In the genomic region with DNA sequence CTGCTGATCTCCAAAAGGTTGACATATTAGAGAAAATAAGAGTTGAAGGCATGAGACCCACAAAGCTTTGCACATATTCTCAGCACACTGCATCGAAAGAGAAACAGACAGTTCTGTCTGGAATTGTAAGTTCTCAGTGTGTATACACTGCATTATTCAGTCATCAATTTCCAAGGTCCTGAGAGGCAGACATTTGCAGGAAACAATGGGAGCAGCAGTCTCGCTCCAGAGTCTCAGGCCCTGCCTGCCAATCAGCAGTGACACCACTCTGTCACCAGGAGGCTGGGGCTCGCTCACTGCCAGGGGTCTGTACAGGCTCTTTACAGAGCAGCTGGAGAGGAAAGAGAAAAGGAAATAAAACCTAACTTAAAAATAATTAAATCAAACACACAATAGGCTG, we compare ENCODE assay signal across 11 cellular contexts. TPM values are rescaled to one million over a fixed set of nuclear protein-coding genes. Genes with fewer than 3 reads are reported as not detected.
DNase-seq lines count a peak whose midpoint lies in the region; ATAC-seq, FAIRE-seq and TF ChIP-seq lines count a peak whose summit lies in the region.
"Had no signal": no experiment of that assay in that cellular context is flagged by ENCODE, and none has a peak within 500 bp of the region (broad histone marks: within the 10 kb centered on the region; RNA-seq: fewer than 3 reads in every experiment).

No MANE protein-coding gene starts in this region.

- no peak for TF ChIP-seq RAD21 in HepG2 (CRISPR knock-in tag; IDR thresholded peaks at IDR 0.05)

- POLR2A ChIA-PET in HepG2 (lab: Yijun Ruan, JAX): no interaction called here
- POLR2A ChIA-PET in activated CD8-positive, alpha-beta T cell treated with anti-CD3 and anti-CD28 coated beads for 36 hours (lab: Charles Lee): no interaction called here

- 44 to 63% (median 55%) methylated on average over 3 of the region's 3 CpGs for WGBS in heart left ventricle, 4 donors
- 30% methylated on average over 3 of the region's 3 CpGs for WGBS in HepG2 (ENCODE audit: low lambda C conversion rate)

- no peak overlapping the region for H3K4me3 Mint-ChIP-seq in activated CD8-positive, alpha-beta T cell treated with anti-CD3 and anti-CD28 coated beads for 36 hours
- H3K4me3 Mint-ChIP-seq: stimulated activated memory B cell treated with anti-CD40 and anti-IgM and Interleukin-4, amounts not matched to agents 10 μg/mL and 1 μg/mL and 100 μg/mL, for 72 hours had no signal

- no peak overlapping the region for H3K4me2 ChIP-seq in HepG2 (ENCODE audit: low read depth, low read length)

- no peak overlapping the region for H2AFZ ChIP-seq in HepG2 (ENCODE audit: low read length)

- no peak for TF ChIP-seq POLR2A in heart left ventricle (IDR thresholded peaks at IDR 0.05)
- no peak for TF ChIP-seq POLR2A in HepG2 (IDR thresholded peaks at IDR 0.05; ENCODE audit: insufficient read depth in 1 of 2, low read depth in 2 of 2, low read length in 2 of 2)

- TF ChIP-seq EP300 in HepG2 (IDR thresholded peaks at IDR 0.05; ENCODE audit: low read depth in 2 of 2, low read length in 2 of 2) (no peak), HepG2 (CRISPR knock-in tag; IDR thresholded peaks at IDR 0.05; ENCODE audit: borderline replicate concordance) (no peak)

- H3K9ac ChIP-seq in HepG2 (ENCODE audit: insufficient read depth, low read depth, low read length): no peak overlapping the region

- peaks cover 19% of the 10 kb centered on the region for H3K4me1 Mint-ChIP-seq in activated CD8-positive, alpha-beta T cell treated with anti-CD3 and anti-CD28 coated beads for 36 hours (ENCODE audit: low read depth)

- in situ Hi-C loops in HepG2 (cut with HindIII; ENCODE audit: extremely low pct_ligation_motif_present, low pct_unique_long_range_greater_than_20kb): no loop called here

- peak in 3 of 4 donors; percentile 30 to 38 (median 36) for ATAC-seq in heart left ventricle
- no peak for ATAC-seq in left cardiac atrium
- ATAC-seq in SK-N-SH treated with all-trans-retinoic acid at 6 μM for 48 hours: peak; percentile 68; the same call in 1 of the 3 replicates
- ATAC-seq in HepG2: peak; percentile 75
- ATAC-seq in activated CD8-positive, alpha-beta T cell treated with anti-CD3 and anti-CD28 coated beads for 36 hours: no peak
- ATAC-seq in HG02763 (IDR thresholded peaks at IDR 0.05; ENCODE audit: unreplicated experiment): no peak
- ATAC-seq: stimulated activated memory B cell treated with anti-CD40 and anti-IgM and Interleukin-4, amounts not matched to agents 10 μg/mL and 1 μg/mL and 100 μg/mL, for 72 hours had no signal

- no peaks in the 10 kb centered on the region for H3K27me3 ChIP-seq in heart left ventricle
- H3K27me3 ChIP-seq in HepG2 (ENCODE audit: control insufficient read depth in 1 of 2, insufficient read depth in 2 of 2, low read length in 2 of 2): no peaks in the 10 kb centered on the region

- no peaks in the 10 kb centered on the region for H3K36me3 ChIP-seq in heart left ventricle
- no peaks in the 10 kb centered on the region for H3K36me3 ChIP-seq in HepG2 (replicated peaks in 1 of 2; ENCODE audit: control insufficient read depth in 1 of 2, insufficient read depth in 2 of 2, low read length in 2 of 2)

- DNase-seq in heart left ventricle: no peak
- no peak for DNase-seq in left cardiac atrium
- DNase-seq in HepG2 (ENCODE audit: low spot score): no peak
- no peak for DNase-seq in activated CD8-positive, alpha-beta T cell treated with anti-CD3 and anti-CD28 coated beads for 36 hours
- DNase-seq in HCEC 1CT: no peak
- DNase-seq in activated CD4-positive, CD25-positive, alpha-beta regulatory T cell treated with anti-CD3 and anti-CD28 coated beads, Interleukin-2, amount 50 U/mL, for 72 hours: no peak
- DNase-seq: activated CD4-positive, alpha-beta T cell treated with anti-CD3 and anti-CD28 coated beads, Interleukin-2, amount 50 U/mL, for 4 hours; stimulated activated CD4-positive, alpha-beta T cell treated with anti-CD3 and anti-CD28 coated beads, Interleukin-12 subunit alpha, Interleukin-12 subunit beta, amount 100 ng/mL, for 4 hours had no signal

- no TSS peak for BruUV-seq in HepG2 (replicated peaks; lab: Mats Ljungman, UMichigan)

- no peaks in the 10 kb centered on the region for H4K20me1 ChIP-seq in HepG2 (ENCODE audit: insufficient read depth, low read length)

- H3K27ac ChIP-seq in heart left ventricle (no peak overlapping the region), HepG2 (ENCODE audit: extremely low read length, insufficient read depth, low read length) (no peak overlapping the region)

- CTCF ChIA-PET in HepG2 (lab: Yijun Ruan, JAX; ENCODE audit: low intra/inter-chr PET ratio, low total read pairs): no interaction called here
- CTCF ChIA-PET in activated CD8-positive, alpha-beta T cell treated with anti-CD3 and anti-CD28 coated beads for 36 hours (lab: Charles Lee): interaction anchor here (1.0 to 1.2 kb wide), 2 partner anchors 48 to 152 kb away, joined by 3 read pairs; no protein-coding TSS in a partner anchor

- no peak overlapping the region for H3K27ac Mint-ChIP-seq in activated CD8-positive, alpha-beta T cell treated with anti-CD3 and anti-CD28 coated beads for 36 hours
- H3K27ac Mint-ChIP-seq: stimulated activated memory B cell treated with anti-CD40 and anti-IgM and Interleukin-4, amounts not matched to agents 10 μg/mL and 1 μg/mL and 100 μg/mL, for 72 hours had no signal

- FAIRE-seq in HepG2 (lab: Jason Lieb, UNC): no peak

- H3K9me3 Mint-ChIP-seq in activated CD8-positive, alpha-beta T cell treated with anti-CD3 and anti-CD28 coated beads for 36 hours: no peaks in the 10 kb centered on the region
- H3K9me3 Mint-ChIP-seq: stimulated activated memory B cell treated with anti-CD40 and anti-IgM and Interleukin-4, amounts not matched to agents 10 μg/mL and 1 μg/mL and 100 μg/mL, for 72 hours had no signal

- H3K79me2 ChIP-seq in HepG2 (ENCODE audit: insufficient read depth, low read length): no peaks in the 10 kb centered on the region

- H3K36me3 Mint-ChIP-seq in activated CD8-positive, alpha-beta T cell treated with anti-CD3 and anti-CD28 coated beads for 36 hours (ENCODE audit: low read depth): peaks cover 4% of the 10 kb centered on the region

- intact Hi-C loops in heart left ventricle (cut with DNase I) (loop anchor here in 1 of 10 donors (5.0 kb wide), 1 partner anchor 33 kb away; no protein-coding TSS in a partner anchor), left cardiac atrium (cut with DNase I) (no loop called here), HepG2 (cut with micrococcal nuclease; ENCODE audit: unreplicated experiment) (no loop called here)
- intact Hi-C loops in activated CD8-positive, alpha-beta T cell treated with anti-CD3 and anti-CD28 coated beads for 36 hours (cut with micrococcal nuclease): no loop called here

- H3K4me3 ChIP-seq in heart left ventricle (no peak overlapping the region), HepG2 (replicated peaks in 1 of 3; ENCODE audit: insufficient read depth in 1 of 3, low read depth in 2 of 3, low read length in 3 of 3) (no peak overlapping the region)

- peaks cover 0 to 37% (median 10%) of the 10 kb centered on the region in 12 donors for H3K4me1 ChIP-seq in heart left ventricle
- H3K4me1 ChIP-seq in HepG2 (ENCODE audit: insufficient read depth, low read length): no peaks in the 10 kb centered on the region

- no peaks in the 10 kb centered on the region for H3K9me3 ChIP-seq in heart left ventricle
- H3K9me3 ChIP-seq in HepG2 (ENCODE audit: low read length): no peaks in the 10 kb centered on the region

- no peaks in the 10 kb centered on the region for H3K27me3 Mint-ChIP-seq in activated CD8-positive, alpha-beta T cell treated with anti-CD3 and anti-CD28 coated beads for 36 hours
- H3K27me3 Mint-ChIP-seq: stimulated activated memory B cell treated with anti-CD40 and anti-IgM and Interleukin-4, amounts not matched to agents 10 μg/mL and 1 μg/mL and 100 μg/mL, for 72 hours had no signal

- TF ChIP-seq CTCF in heart left ventricle (IDR thresholded peaks at IDR 0.05): peak in 4 of 12 donors; percentile 7 to 23 (median 20)
- no peak for TF ChIP-seq CTCF in HepG2 (CRISPR knock-in tag; IDR thresholded peaks at IDR 0.05)
- no peak for TF ChIP-seq CTCF in activated CD8-positive, alpha-beta T cell treated with anti-CD3 and anti-CD28 coated beads for 36 hours (IDR thresholded peaks at IDR 0.05)

RNA-seq across cellular contexts. Expression of a gene that starts 36.3 kb away (rescaled TPM):
- total RNA-seq in heart left ventricle (10 to 100 TPM; 18.3 to 46.2 (median 29.3) TPM), left cardiac atrium (10 to 100 TPM; 20.0 to 21.3 TPM), HepG2 (2016; rRNA removed; fragmentation: Illumina TruSeq; extraction: Trizol) (not detected in 2 replicates)
- polyA plus RNA-seq in heart left ventricle (10 to 100 TPM; 10.3 to 20.4 TPM), HepG2 (2011; rRNA removed) (not detected in 2 replicates)
- not detected in 2 replicates for total RNA-seq in HepG2 (2016; cell fraction: cytosol; rRNA removed; fragmentation: Illumina TruSeq; extraction: Trizol; ENCODE audit: low read depth)
- total RNA-seq in HepG2 (2016; cell fraction: insoluble cytoplasmic fraction; rRNA removed; fragmentation: Illumina TruSeq; extraction: Trizol): not detected in 2 replicates
- total RNA-seq in HepG2 (2016; cell fraction: membrane; rRNA removed; fragmentation: Illumina TruSeq; extraction: Trizol): not detected in 2 replicates
- not detected in 2 replicates for total RNA-seq in HepG2 (2016; cell fraction: nucleus; rRNA removed; fragmentation: Illumina TruSeq; extraction: Trizol)
- polyA plus RNA-seq in HepG2 (2011; cell fraction: cytosol; rRNA removed): not detected in 2 replicates
- not detected in 2 replicates for polyA plus RNA-seq in HepG2 (2011; cell fraction: nucleus; rRNA removed)
- polyA plus RNA-seq in HepG2 (2012): not detected in 2 replicates
- polyA plus RNA-seq in HepG2 (2016; cell fraction: cytosol; fragmentation: Illumina TruSeq; extraction: Trizol; ENCODE audit: low read depth): not detected in 2 replicates
- polyA plus RNA-seq in HepG2 (2016; cell fraction: insoluble cytoplasmic fraction; fragmentation: Illumina TruSeq; extraction: Trizol; ENCODE audit: low read depth): not detected in 2 replicates
- polyA plus RNA-seq in HepG2 (2016; cell fraction: membrane; fragmentation: Illumina TruSeq; extraction: Trizol; ENCODE audit: low read depth): not detected in 2 replicates
- not detected in 2 replicates for polyA plus RNA-seq in HepG2 (2016; cell fraction: nucleus; fragmentation: Illumina TruSeq; extraction: Trizol; ENCODE audit: insufficient read depth, low read depth)
- polyA minus RNA-seq in HepG2 (2011; rRNA and poly(A)+ RNA removed; ENCODE audit: low replicate concordance): 3.1 TPM in 1 of 2 replicates, not detected in the other
- not detected in 2 replicates for polyA minus RNA-seq in HepG2 (2011; cell fraction: cytosol; rRNA and poly(A)+ RNA removed)
- not detected in 2 replicates for polyA minus RNA-seq in HepG2 (2011; cell fraction: nucleus; rRNA and poly(A)+ RNA removed)
- total RNA-seq in activated CD8-positive, alpha-beta T cell treated with anti-CD3 and anti-CD28 coated beads for 36 hours: 1 to 10 TPM; 3.3 to 4.0 TPM

Comparison
In these comparisons a context has a peak if more than half of its experiments do, and no peak if none do; other contexts are left out.
1. ATAC-seq: peak in heart left ventricle (3 of 4), SK-N-SH treated with all-trans-retinoic acid at 6 μM for 48 hours (single experiment) and HepG2 (single experiment); none in left cardiac atrium (0 of 2), activated CD8-positive, alpha-beta T cell treated with anti-CD3 and anti-CD28 coated beads for 36 hours (single experiment) and HG02763 (single experiment).